8 cellular contexts compared by ENCODE assay signal in the genomic region with DNA sequence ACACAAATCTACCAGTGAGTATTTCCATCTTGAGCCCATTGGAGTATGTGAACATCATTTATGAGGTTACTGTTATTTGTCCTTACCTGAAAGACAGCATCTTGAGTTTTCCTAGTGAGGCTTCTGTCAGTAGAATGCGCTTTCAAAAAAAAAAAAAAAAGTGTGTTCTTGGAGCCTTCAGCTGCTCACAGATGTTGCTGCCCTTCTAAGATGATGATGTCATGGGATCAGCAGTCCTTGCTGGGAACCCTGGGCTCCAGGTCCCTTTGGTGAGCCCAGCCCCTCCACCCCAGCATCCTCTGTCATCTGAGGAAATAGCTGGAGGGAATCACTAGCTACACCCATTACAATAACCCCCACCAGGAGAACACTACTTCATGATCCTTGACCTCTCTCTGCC.
"Had no signal": no experiment of that assay in that cellular context is flagged by ENCODE, and none has a peak within 500 bp of the region (broad histone marks: within the 10 kb centered on the region; RNA-seq: fewer than 3 reads in every experiment).

No MANE protein-coding gene starts in this region.

- H3K9me3 ChIP-seq: HAP-1 had no signal

- H3K4me3 ChIP-seq: GM23248, HAP-1 had no signal

- H3K4me1 ChIP-seq: HAP-1 had no signal

- FAIRE-seq: HTR-8/SVneo had no signal

- H3K36me3 ChIP-seq: HAP-1 had no signal

- ATAC-seq: HCT116 had no signal

- H3K9ac ChIP-seq: GM23248, KMS-11 had no signal

- H3K27ac ChIP-seq: GM23248, KMS-11 had no signal

- DNase-seq: GM23248, GOT3, H7, KBM-7 had no signal

- H2AFZ ChIP-seq: GM23248 had no signal

- H3K4me2 ChIP-seq: KMS-11 had no signal
